1 cellular context compared by ENCODE assay signal in genomic region chr15:44711356-44712107, GRCh38.
A peak's percentile ranks its signal among the peaks of the same experiment; 100 is the strongest.
TF ChIP-seq lines count a peak whose summit lies in the region.

TSS of gene B2M (plus strand) at chr15:44711517. CDS start at chr15:44711547, 30 bp downstream.

TF ChIP-seq in HepG2, 621 proteins besides CTCF, POLR2A, EP300 and RAD21 (continued from another document and continues in another):
- no peak for TF ChIP-seq TBP (CRISPR knock-in tag; IDR thresholded peaks at IDR 0.05)
- TF ChIP-seq XBP1 (CRISPR knock-in tag; IDR thresholded peaks at IDR 0.05) = 0 out of 2 replicates have a peak, but pooled peaks have one; percentile 17
- TF ChIP-seq RXRA (CRISPR knock-in tag; IDR thresholded peaks at IDR 0.05) = peak; percentile 53; the same call in 1 of the 2 replicates
- TF ChIP-seq MIXL1 (CRISPR knock-in tag; IDR thresholded peaks at IDR 0.05) = no peak
- TF ChIP-seq KDM2A (CRISPR knock-in tag; IDR thresholded peaks at IDR 0.05; ENCODE audit: borderline replicate concordance, low read depth) = peak; percentile 79
- no peak for TF ChIP-seq FOXA1 (IDR thresholded peaks at IDR 0.05)
- no peak for TF ChIP-seq FOXA1 (CRISPR knock-in tag; IDR thresholded peaks at IDR 0.05)
- no peak for TF ChIP-seq MYNN (CRISPR knock-in tag; IDR thresholded peaks at IDR 0.05; ENCODE audit: low read depth)
- TF ChIP-seq KLF9 (CRISPR knock-in tag; IDR thresholded peaks at IDR 0.05; ENCODE audit: low read depth) = no peak
- 0 out of 2 replicates have a peak, but pooled peaks have one; percentile 11 for TF ChIP-seq ZBTB34 (CRISPR knock-in tag; IDR thresholded peaks at IDR 0.05)
- peak; percentile 70 for TF ChIP-seq DMAP1 (CRISPR knock-in tag; IDR thresholded peaks at IDR 0.05)
- TF ChIP-seq ZBTB1 (CRISPR knock-in tag; IDR thresholded peaks at IDR 0.05; ENCODE audit: borderline replicate concordance) = no peak
- TF ChIP-seq DR1 (CRISPR knock-in tag; IDR thresholded peaks at IDR 0.05) = peak; percentile 91
- TF ChIP-seq HBP1 (CRISPR knock-in tag; IDR thresholded peaks at IDR 0.05; ENCODE audit: low read depth) = peak; percentile 79
- TF ChIP-seq ZNF468 (CRISPR knock-in tag; IDR thresholded peaks at IDR 0.05) = no peak
- peak; percentile 91; the same call in 1 of the 2 replicates for TF ChIP-seq SIN3A (IDR thresholded peaks at IDR 0.05; ENCODE audit: borderline replicate concordance, low read depth, low read length)
- peak; percentile 78; the same call in 1 of the 2 replicates for TF ChIP-seq SALL2 (CRISPR knock-in tag; IDR thresholded peaks at IDR 0.05)
- no peak for TF ChIP-seq HNRNPH1 (optimal IDR thresholded peaks at IDR 0.05; ENCODE audit: low read depth, low read length)
- 0 out of 2 replicates have a peak, but pooled peaks have one; percentile 21 for TF ChIP-seq ZNF317 (CRISPR knock-in tag; IDR thresholded peaks at IDR 0.05)
- TF ChIP-seq ZFP36 (IDR thresholded peaks at IDR 0.05; ENCODE audit: borderline replicate concordance, low read depth, low read length, partially characterized antibody) = no peak
- peak; percentile 98 for TF ChIP-seq CREM (IDR thresholded peaks at IDR 0.05)
- TF ChIP-seq CREM (CRISPR knock-in tag; IDR thresholded peaks at IDR 0.05) = no peak
- no peak for TF ChIP-seq PHB2 (IDR thresholded peaks at IDR 0.05; ENCODE audit: partially characterized antibody)
- TF ChIP-seq ZMAT3 (CRISPR knock-in tag; conservative IDR thresholded peaks at IDR 0.05) = peak; percentile 78; the same call in 1 of the 2 replicates
- TF ChIP-seq BCL6 (CRISPR knock-in tag; IDR thresholded peaks at IDR 0.05) = no peak
- TF ChIP-seq HIC2 (CRISPR knock-in tag; IDR thresholded peaks at IDR 0.05; ENCODE audit: low read depth) = no peak
- peak; percentile 74 for TF ChIP-seq ZNF574 (CRISPR knock-in tag; IDR thresholded peaks at IDR 0.05)
- TF ChIP-seq ZNF383 (CRISPR knock-in tag; IDR thresholded peaks at IDR 0.05; ENCODE audit: borderline replicate concordance) = no peak
- TF ChIP-seq ZNF549 (CRISPR knock-in tag; IDR thresholded peaks at IDR 0.05) = no peak
- TF ChIP-seq MATR3 (CRISPR knock-in tag; IDR thresholded peaks at IDR 0.05) = no peak
- peak; percentile 10; the same call in 1 of the 2 replicates for TF ChIP-seq ARNT2 (CRISPR knock-in tag; IDR thresholded peaks at IDR 0.05; ENCODE audit: low read depth)
- peak; percentile 66 for TF ChIP-seq PITX1 (CRISPR knock-in tag; IDR thresholded peaks at IDR 0.05)
- TF ChIP-seq ZNF652 (CRISPR knock-in tag; IDR thresholded peaks at IDR 0.05; ENCODE audit: borderline replicate concordance, low read depth) = no peak
- TF ChIP-seq ZNF296 (CRISPR knock-in tag; conservative IDR thresholded peaks at IDR 0.05) = no peak; the same call in 1 of the 2 replicates
- TF ChIP-seq ZBTB38 (CRISPR knock-in tag; IDR thresholded peaks at IDR 0.05) = peak; percentile 53; the same call in 1 of the 2 replicates
- TF ChIP-seq HOXA3 (CRISPR knock-in tag; IDR thresholded peaks at IDR 0.05) = peak; percentile 39; the same call in 1 of the 2 replicates
- TF ChIP-seq HNF4A (CRISPR knock-in tag; IDR thresholded peaks at IDR 0.05) = peak; percentile 20; the same call in 1 of the 2 replicates
- no peak for TF ChIP-seq ZKSCAN8 (CRISPR knock-in tag; IDR thresholded peaks at IDR 0.05; ENCODE audit: borderline replicate concordance)
- TF ChIP-seq TEF (CRISPR knock-in tag; IDR thresholded peaks at IDR 0.05) = no peak
- TF ChIP-seq ZNF121 (CRISPR knock-in tag; IDR thresholded peaks at IDR 0.05) = peak; percentile 61
- TF ChIP-seq SP5 (CRISPR knock-in tag; IDR thresholded peaks at IDR 0.05; ENCODE audit: borderline replicate concordance, low read depth) = no peak
- TF ChIP-seq SMAD3 (CRISPR knock-in tag; IDR thresholded peaks at IDR 0.05) = peak; percentile 72
- TF ChIP-seq SRSF9 (IDR thresholded peaks at IDR 0.05; ENCODE audit: borderline replicate concordance, insufficient read depth, low read depth, low read length, poor library complexity, severe bottlenecking) = no peak
- peak; percentile 74; the same call in 1 of the 2 replicates for TF ChIP-seq ZNF615 (CRISPR knock-in tag; IDR thresholded peaks at IDR 0.05; ENCODE audit: borderline replicate concordance)
- no peak for TF ChIP-seq ZNF597 (CRISPR knock-in tag; IDR thresholded peaks at IDR 0.05)
- TF ChIP-seq PHF21A (CRISPR knock-in tag; IDR thresholded peaks at IDR 0.05) = peak; percentile 41; the same call in 1 of the 2 replicates
- TF ChIP-seq SIN3B (IDR thresholded peaks at IDR 0.05; ENCODE audit: low read length) = no peak
- TF ChIP-seq E2F5 (CRISPR knock-in tag; conservative IDR thresholded peaks at IDR 0.05) = peak; percentile 59; the same call in 1 of the 2 replicates
- TF ChIP-seq ZSCAN22 (CRISPR knock-in tag; IDR thresholded peaks at IDR 0.05) = no peak
- TF ChIP-seq POLR2AphosphoS2 (IDR thresholded peaks at IDR 0.05; ENCODE audit: low read depth, low read length) = peak; percentile 94
- no peak for TF ChIP-seq SOX5 (CRISPR knock-in tag; IDR thresholded peaks at IDR 0.05; ENCODE audit: borderline replicate concordance)
- peak; percentile 86 for TF ChIP-seq CCDC6 (CRISPR knock-in tag; IDR thresholded peaks at IDR 0.05)
- TF ChIP-seq GFI1 (CRISPR knock-in tag; IDR thresholded peaks at IDR 0.05; ENCODE audit: borderline replicate concordance) = no peak
- no peak for TF ChIP-seq ZNF136 (CRISPR knock-in tag; IDR thresholded peaks at IDR 0.05; ENCODE audit: low read depth)
- TF ChIP-seq HNRNPLL (IDR thresholded peaks at IDR 0.05; ENCODE audit: low read depth, low read length, poor library complexity, severe bottlenecking) = peak; percentile 74
- no peak for TF ChIP-seq ATM (IDR thresholded peaks at IDR 0.05; ENCODE audit: borderline replicate concordance)
- TF ChIP-seq TFAP4 (IDR thresholded peaks at IDR 0.05; ENCODE audit: borderline replicate concordance, low read depth) = no peak
